ENCODE assay signal across 11 cellular contexts in the genomic region with DNA sequence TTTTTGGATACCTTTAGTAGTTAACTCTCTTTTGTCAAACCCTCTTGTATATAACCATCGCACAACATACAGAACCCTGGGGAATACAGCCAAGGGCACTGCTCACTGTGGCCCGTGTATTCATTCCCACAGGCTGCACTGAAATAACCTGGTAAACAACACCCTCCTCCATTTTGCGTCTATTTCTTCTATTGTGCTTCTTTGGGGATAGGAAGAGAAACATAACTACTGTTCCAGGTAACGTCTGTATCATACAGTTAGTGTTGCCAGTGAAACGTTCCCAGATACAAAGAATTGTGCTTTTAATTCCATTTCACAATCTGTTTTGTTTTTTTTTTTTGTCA. TPM values are rescaled to one million over a fixed set of nuclear protein-coding genes. Genes with fewer than 3 reads are reported as not detected.
A peak's percentile ranks its signal among the peaks of the same experiment; 100 is the strongest.
DNase-seq lines count a peak whose midpoint lies in the region; ATAC-seq and TF ChIP-seq lines count a peak whose summit lies in the region.
"Had no signal": no experiment of that assay in that cellular context is flagged by ENCODE, and none has a peak within 500 bp of the region (broad histone marks: within the 10 kb centered on the region; RNA-seq: fewer than 3 reads in every experiment).

No MANE protein-coding gene starts in this region.

- H3K4me1 Mint-ChIP-seq in stimulated activated naive CD8-positive, alpha-beta T cell treated with anti-CD3 and anti-CD28 coated beads, Interleukin-15, Interleukin-2, amounts not matched to agents 100 ng/mL and 50 ng/mL, for 24 hours (ENCODE audit: low read depth), result peaks cover 46% of the 10 kb centered on the region
- peaks cover 28 to 37% (median 33%) of the 10 kb centered on the region in 4 donors for H3K4me1 Mint-ChIP-seq in naive thymus-derived CD8-positive, alpha-beta T cell

- no peak overlapping the region for H3K4me3 Mint-ChIP-seq in stimulated activated naive CD8-positive, alpha-beta T cell treated with anti-CD3 and anti-CD28 coated beads, Interleukin-15, Interleukin-2, amounts not matched to agents 100 ng/mL and 50 ng/mL, for 24 hours
- H3K4me3 Mint-ChIP-seq in naive thymus-derived CD8-positive, alpha-beta T cell, result peak overlapping the region in 1 of 10 donors; percentile 35

- no peaks in the 10 kb centered on the region for H3K4me1 ChIP-seq in breast epithelium
- H3K4me1 ChIP-seq: vagina had no signal

- intact Hi-C loops in breast epithelium (cut with DNase I; ENCODE audit: low total_unique reads), result no loop called here

- no peak for DNase-seq in stimulated activated naive CD8-positive, alpha-beta T cell treated with anti-CD3 and anti-CD28 coated beads, Interleukin-15, Interleukin-2, amounts not matched to agents 100 U/mL and 50 U/mL, for 24 hours
- DNase-seq in breast epithelium (ENCODE audit: low spot score in 2 of 2) (no peak), 8988T (no peak), hepatic stellate cell (ENCODE audit: low spot score) (no peak), MG63 (no peak)
- no peak for DNase-seq in naive thymus-derived CD8-positive, alpha-beta T cell
- no peak for DNase-seq in stimulated activated CD4-positive, alpha-beta T cell treated with anti-CD3 and anti-CD28 coated beads, Interleukin-4, amount 100 ng/mL, for 4 hours
- DNase-seq: kidney, NCI-H748 treated with DMSO at 0.1 percent for 48 hours had no signal

- H3K9me3 Mint-ChIP-seq in stimulated activated naive CD8-positive, alpha-beta T cell treated with anti-CD3 and anti-CD28 coated beads, Interleukin-15, Interleukin-2, amounts not matched to agents 100 ng/mL and 50 ng/mL, for 24 hours, result no peaks in the 10 kb centered on the region
- H3K9me3 Mint-ChIP-seq in naive thymus-derived CD8-positive, alpha-beta T cell, result no peaks in the 10 kb centered on the region

- no peak overlapping the region for H3K4me3 ChIP-seq in breast epithelium
- no peak overlapping the region for H3K4me3 ChIP-seq in MG63
- H3K4me3 ChIP-seq: vagina had no signal

- peak overlapping the region; percentile 72 to 85 for H3K27ac ChIP-seq in breast epithelium
- H3K27ac ChIP-seq: vagina had no signal

- H3K27me3 ChIP-seq in breast epithelium, result no peaks in the 10 kb centered on the region
- no peaks in the 10 kb centered on the region for H3K27me3 ChIP-seq in MG63
- H3K27me3 ChIP-seq: vagina had no signal

- H3K9me3 ChIP-seq in breast epithelium, result no peaks in the 10 kb centered on the region
- H3K9me3 ChIP-seq in MG63, result no peaks in the 10 kb centered on the region
- H3K9me3 ChIP-seq: vagina had no signal

- H3K36me3 Mint-ChIP-seq in stimulated activated naive CD8-positive, alpha-beta T cell treated with anti-CD3 and anti-CD28 coated beads, Interleukin-15, Interleukin-2, amounts not matched to agents 100 ng/mL and 50 ng/mL, for 24 hours (ENCODE audit: low read depth), result peaks cover 64% of the 10 kb centered on the region
- H3K36me3 Mint-ChIP-seq in naive thymus-derived CD8-positive, alpha-beta T cell, result peaks cover 0 to 57% (median 15%) of the 10 kb centered on the region in 3 donors

- no peak for TF ChIP-seq CTCF in breast epithelium (IDR thresholded peaks at IDR 0.05)

- peak overlapping the region; percentile 43 for H3K27ac Mint-ChIP-seq in stimulated activated naive CD8-positive, alpha-beta T cell treated with anti-CD3 and anti-CD28 coated beads, Interleukin-15, Interleukin-2, amounts not matched to agents 100 ng/mL and 50 ng/mL, for 24 hours
- peak overlapping the region; percentile 36 to 94 (median 88) for H3K27ac Mint-ChIP-seq in naive thymus-derived CD8-positive, alpha-beta T cell

- H3K36me3 ChIP-seq in breast epithelium (no peaks in the 10 kb centered on the region), MG63 (peaks cover 65% of the 10 kb centered on the region)

- H3K27me3 Mint-ChIP-seq in stimulated activated naive CD8-positive, alpha-beta T cell treated with anti-CD3 and anti-CD28 coated beads, Interleukin-15, Interleukin-2, amounts not matched to agents 100 ng/mL and 50 ng/mL, for 24 hours, result no peaks in the 10 kb centered on the region
- H3K27me3 Mint-ChIP-seq in naive thymus-derived CD8-positive, alpha-beta T cell, result no peaks in the 10 kb centered on the region

- POLR2A ChIA-PET in naive thymus-derived CD8-positive, alpha-beta T cell (lab: Charles Lee), result interaction anchor here (1.9 kb wide), 1 partner anchor 9 kb away, joined by 8 read pairs; no protein-coding TSS in a partner anchor

- TF ChIP-seq POLR2A in breast epithelium (IDR thresholded peaks at IDR 0.05), result no peak

- ATAC-seq in stimulated activated naive CD8-positive, alpha-beta T cell treated with anti-CD3 and anti-CD28 coated beads, Interleukin-15, Interleukin-2, amounts not matched to agents 100 U/mL and 50 U/mL, for 24 hours, result no peak
- no peak for ATAC-seq in naive thymus-derived CD8-positive, alpha-beta T cell

RNA-seq across cellular contexts. Expression of a gene that starts 9.6 kb away (rescaled TPM):
- 10 to 100 TPM; 16.0 to 19.3 (median 18.1) TPM for total RNA-seq in breast epithelium
- 10 to 100 TPM; 20.2 to 22.3 TPM for total RNA-seq in naive thymus-derived CD8-positive, alpha-beta T cell
- 10 to 100 TPM; 15.6 to 19.2 (median 18.8) TPM for polyA plus RNA-seq in naive thymus-derived CD8-positive, alpha-beta T cell
- 0.47 and 8.3 TPM in 2 replicates for total RNA-seq in MG63 (2014; rRNA removed; shearing (Covaris generic); ENCODE audit: low replicate concordance)

RNA-seq across cellular contexts. Expression of a gene that starts 39.5 kb away (rescaled TPM):
- total RNA-seq in breast epithelium, result 100 to 1,000 TPM in 1 of 3 donors, 10 to 100 TPM in 2; 66.4 to 172 (median 88.2) TPM
- 10 to 100 TPM; 56.8 to 61.7 TPM for total RNA-seq in naive thymus-derived CD8-positive, alpha-beta T cell
- polyA plus RNA-seq in naive thymus-derived CD8-positive, alpha-beta T cell, result 10 to 100 TPM; 37.0 to 45.9 (median 40.1) TPM
- total RNA-seq in MG63 (2014; rRNA removed; shearing (Covaris generic); ENCODE audit: low replicate concordance), result 75.0 and 96.8 TPM in 2 replicates

RNA-seq across cellular contexts. Expression of a gene that starts 42.5 kb away (rescaled TPM):
- 10 to 100 TPM; 41.3 to 53.1 (median 42.6) TPM for total RNA-seq in breast epithelium
- 100 to 1,000 TPM in 1 of 2 experiments, 10 to 100 TPM in 1; 99.0 to 102 TPM for total RNA-seq in naive thymus-derived CD8-positive, alpha-beta T cell
- 10 to 100 TPM; 54.9 to 67.4 (median 57.6) TPM for polyA plus RNA-seq in naive thymus-derived CD8-positive, alpha-beta T cell
- 14.5 and 20.7 TPM in 2 replicates for total RNA-seq in MG63 (2014; rRNA removed; shearing (Covaris generic); ENCODE audit: low replicate concordance)
